8 cellular contexts compared by ENCODE assay signal in the genomic region with DNA sequence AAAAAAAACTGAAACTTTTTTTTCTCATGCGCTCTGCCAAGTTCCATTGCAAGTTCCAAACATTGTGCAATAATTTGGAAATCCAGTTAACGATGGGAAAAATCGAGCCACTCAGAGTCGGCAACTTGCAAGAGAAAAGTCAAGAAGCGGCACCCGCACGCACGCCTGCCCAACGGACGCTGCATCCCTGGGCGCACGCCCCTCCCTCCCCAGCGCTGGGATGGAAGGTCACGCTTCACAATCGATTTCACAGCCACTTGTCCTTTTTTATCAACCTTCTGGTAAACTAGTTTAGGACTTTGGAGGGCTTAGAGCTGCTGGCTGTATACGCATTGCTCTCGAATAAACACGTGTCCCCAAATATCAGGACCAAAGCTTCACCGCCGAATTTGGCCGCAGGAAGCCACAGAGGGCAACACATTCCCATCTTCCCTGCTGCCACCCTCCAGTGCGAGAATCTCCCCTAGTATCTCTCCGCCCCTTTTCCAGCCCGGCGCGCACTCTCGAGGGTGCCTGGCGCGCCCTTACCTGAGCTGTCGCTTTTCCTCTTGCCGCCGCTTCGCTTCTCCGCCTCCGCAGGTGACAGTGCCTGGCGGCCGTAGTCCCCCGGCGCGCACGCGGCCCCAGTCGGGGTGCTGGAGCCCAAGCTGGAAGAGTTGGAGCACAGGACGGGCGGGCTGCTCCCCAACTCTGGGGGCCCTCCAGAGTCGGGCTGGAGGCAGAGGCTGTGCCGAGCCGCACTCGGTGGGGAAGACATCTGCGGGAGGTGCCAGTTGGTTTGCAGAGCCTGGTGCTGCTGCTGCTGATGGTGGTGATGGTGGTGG. TPM values are rescaled to one million over a fixed set of nuclear protein-coding genes. Genes with fewer than 3 reads are reported as not detected.
A peak's percentile ranks its signal among the peaks of the same experiment; 100 is the strongest.
DNase-seq lines count a peak whose midpoint lies in the region; ATAC-seq and TF ChIP-seq lines count a peak whose summit lies in the region.

No MANE protein-coding gene starts in this region.

- BruUV-seq in A673 (replicated peaks; lab: Mats Ljungman, UMichigan), result no TSS peak

- POLR2A ChIA-PET in A673 (lab: Charles Lee; ENCODE audit: low non-redundant PET), result interaction anchor here (0.6 kb wide), 1 partner anchor 770 kb away, joined by 3 read pairs; no protein-coding TSS in a partner anchor

- peak overlapping the region; percentile 12 for H3K4me3 ChIP-seq in A673 (ENCODE audit: low read depth, low read length, poor library complexity, severe bottlenecking)
- H3K4me3 ChIP-seq in epithelial cell of esophagus (ENCODE audit: low read length), result no peak overlapping the region
- peak overlapping the region; percentile 19 for H3K4me3 ChIP-seq in mucosa of stomach (ENCODE audit: low read length)

- H3K4me1 ChIP-seq in A673 (ENCODE audit: insufficient read depth, low read length, poor library complexity, severe bottlenecking) (peaks cover 6% of the 10 kb centered on the region), mucosa of stomach (ENCODE audit: control insufficient read depth, insufficient read depth, low read length) (peaks cover 5% of the 10 kb centered on the region)

- peaks cover 100% of the 10 kb centered on the region for H3K27me3 ChIP-seq in A673 (replicated peaks; ENCODE audit: insufficient read depth, low read depth, low read length, poor library complexity)
- H3K27me3 ChIP-seq in mucosa of stomach (ENCODE audit: control insufficient read depth, insufficient read depth, low read length), result peaks cover 35% of the 10 kb centered on the region

- H3K9ac ChIP-seq in mucosa of stomach (ENCODE audit: low read length), result peak overlapping the region; percentile 28

- CTCF ChIA-PET in A673 (lab: Charles Lee), result no interaction called here

- DNase-seq in A673 (ENCODE audit: low spot score) (peak; percentile 16), NCI-H1092 (lab: John Stamatoyannopoulos, UW) (peak; percentile 75), epithelial cell of esophagus (ENCODE audit: low read depth) (peak; percentile 21), kidney tubule cell (ENCODE audit: low spot score) (no peak)

- no peak overlapping the region for H3K27ac ChIP-seq in A673 (ENCODE audit: low read depth, low read length, poor library complexity, severe bottlenecking)

- H3K9me3 ChIP-seq in A673 (ENCODE audit: low read depth, low read length, poor library complexity, severe bottlenecking), result no peaks in the 10 kb centered on the region
- H3K9me3 ChIP-seq in mucosa of stomach (ENCODE audit: control insufficient read depth, low read length), result no peaks in the 10 kb centered on the region

- TF ChIP-seq CTCF in A673 (conservative IDR thresholded peaks at IDR 0.05; ENCODE audit: low read depth, low read length) (no peak), epithelial cell of esophagus (IDR thresholded peaks at IDR 0.05; ENCODE audit: insufficient read depth, low read depth, low read length, missing control alignments) (no peak)

- ATAC-seq in GM21825 (IDR thresholded peaks at IDR 0.05; ENCODE audit: unreplicated experiment), result no peak
- ATAC-seq in HG02642 (IDR thresholded peaks at IDR 0.05; ENCODE audit: poor library complexity, unreplicated experiment), result no peak
- ATAC-seq in GM21360 (IDR thresholded peaks at IDR 0.05; ENCODE audit: unreplicated experiment), result no peak

- H3K36me3 ChIP-seq in A673 (ENCODE audit: insufficient read depth, low read length, poor library complexity, severe bottlenecking) (no peaks in the 10 kb centered on the region), mucosa of stomach (ENCODE audit: control insufficient read depth, insufficient read depth, low read length) (no peaks in the 10 kb centered on the region)

- intact Hi-C loops in A673 (cut with micrococcal nuclease; ENCODE audit: unreplicated experiment), result no loop called here

RNA-seq across cellular contexts. Expression of a gene that starts 0.9 kb away (rescaled TPM):
- total RNA-seq in A673 (2021), result not detected in 2 replicates
